In genomic region chr20:32004963-32005362, GRCh38 we compare ENCODE assay signal across 11 cellular contexts. TPM values are rescaled to one million over a fixed set of nuclear protein-coding genes. Genes with fewer than 3 reads are reported as not detected.
DNase-seq lines count a peak whose midpoint lies in the region; ATAC-seq and TF ChIP-seq lines count a peak whose summit lies in the region.
"Had no signal": no experiment of that assay in that cellular context is flagged by ENCODE, and none has a peak within 500 bp of the region (broad histone marks: within the 10 kb centered on the region; RNA-seq: fewer than 3 reads in every experiment).

No MANE protein-coding gene starts in this region.

- no peak overlapping the region for H3K4me3 ChIP-seq in foreskin fibroblast (ENCODE audit: low read depth in 1 of 2, low read length in 2 of 2)
- H3K4me3 ChIP-seq: pancreas had no signal

- peak; percentile 53 for DNase-seq in EH (ENCODE audit: low read depth)
- peak; percentile 31 for DNase-seq in HCEC 1CT
- peak; percentile 71 for DNase-seq in SK-MEL-5 (ENCODE audit: low read depth, low spot score)
- peak; percentile 14 to 53 for DNase-seq in foreskin fibroblast
- DNase-seq in activated CD4-positive, alpha-beta memory T cell treated with anti-CD3 and anti-CD28 coated beads, Interleukin-2, amount 10 ng/mL, durations not matched to agents 7 days and 5 days: no peak
- DNase-seq in WTC11 (ENCODE audit: low spot score): no peak
- no peak for DNase-seq in kidney tubule cell (ENCODE audit: low spot score)
- DNase-seq: immature natural killer cell, NCI-H146, pancreas had no signal

- in situ Hi-C loops in SK-MEL-5 (cut with HindIII; ENCODE audit: low pct_unique_long_range_greater_than_20kb, low sequenced_read_pairs): no loop called here

- no peak overlapping the region for H3K27ac Mint-ChIP-seq in activated CD4-positive, alpha-beta memory T cell treated with anti-CD3 and anti-CD28 coated beads, Interleukin-2, amount 10 ng/mL, durations not matched to agents 7 days and 5 days
- no peak overlapping the region for H3K27ac Mint-ChIP-seq in WTC11
- H3K27ac Mint-ChIP-seq: immature natural killer cell had no signal

- peaks cover 2% of the 10 kb centered on the region for H3K27me3 Mint-ChIP-seq in activated CD4-positive, alpha-beta memory T cell treated with anti-CD3 and anti-CD28 coated beads, Interleukin-2, amount 10 ng/mL, durations not matched to agents 7 days and 5 days
- H3K27me3 Mint-ChIP-seq in WTC11 (ENCODE audit: low read depth): peaks cover 4% of the 10 kb centered on the region; the same call in 1 of the 2 replicates

- CTCF ChIA-PET in activated CD4-positive, alpha-beta memory T cell treated with anti-CD3 and anti-CD28 coated beads, Interleukin-2, amount 10 ng/mL, durations not matched to agents 7 days and 5 days (lab: Charles Lee): interaction anchor here (1.1 kb wide), 1 partner anchor 13 kb away, joined by 4 read pairs; no protein-coding TSS in a partner anchor
- CTCF ChIA-PET in WTC11 (lab: Charles Lee): interaction anchor here (0.9 to 1.9 kb wide), 7 partner anchors 13 to 182 kb away, joined by 3 to 9 read pairs (median 4); partner anchors contain the start of gene PDRG1

- H3K36me3 Mint-ChIP-seq in activated CD4-positive, alpha-beta memory T cell treated with anti-CD3 and anti-CD28 coated beads, Interleukin-2, amount 10 ng/mL, durations not matched to agents 7 days and 5 days (ENCODE audit: low read depth): no peaks in the 10 kb centered on the region
- no peaks in the 10 kb centered on the region for H3K36me3 Mint-ChIP-seq in WTC11
- H3K36me3 Mint-ChIP-seq: immature natural killer cell had no signal

- no peak for TF ChIP-seq POLR2A in GM18505 (IDR thresholded peaks at IDR 0.05; ENCODE audit: borderline replicate concordance, extremely low read depth, insufficient read depth, insufficient read length)

- ATAC-seq in WTC11 (no peak), GM18505 (IDR thresholded peaks at IDR 0.05; ENCODE audit: unreplicated experiment) (no peak)
- ATAC-seq: pancreas had no signal

- no peaks in the 10 kb centered on the region for H3K9me3 Mint-ChIP-seq in activated CD4-positive, alpha-beta memory T cell treated with anti-CD3 and anti-CD28 coated beads, Interleukin-2, amount 10 ng/mL, durations not matched to agents 7 days and 5 days
- H3K9me3 Mint-ChIP-seq in WTC11: no peaks in the 10 kb centered on the region
- H3K9me3 Mint-ChIP-seq: immature natural killer cell had no signal

- POLR2A ChIA-PET in activated CD4-positive, alpha-beta memory T cell treated with anti-CD3 and anti-CD28 coated beads, Interleukin-2, amount 10 ng/mL, durations not matched to agents 7 days and 5 days (lab: Charles Lee): no interaction called here
- POLR2A ChIA-PET in WTC11 (lab: Charles Lee): interaction anchor here (0.7 kb wide), 1 partner anchor 57 kb away, joined by 3 read pairs; no protein-coding TSS in a partner anchor

- no peak overlapping the region for H3K4me3 Mint-ChIP-seq in activated CD4-positive, alpha-beta memory T cell treated with anti-CD3 and anti-CD28 coated beads, Interleukin-2, amount 10 ng/mL, durations not matched to agents 7 days and 5 days
- H3K4me3 Mint-ChIP-seq in WTC11: no peak overlapping the region
- H3K4me3 Mint-ChIP-seq: immature natural killer cell had no signal

- peaks cover 11% of the 10 kb centered on the region for H3K4me1 Mint-ChIP-seq in activated CD4-positive, alpha-beta memory T cell treated with anti-CD3 and anti-CD28 coated beads, Interleukin-2, amount 10 ng/mL, durations not matched to agents 7 days and 5 days
- H3K4me1 Mint-ChIP-seq in WTC11: peaks cover 28% of the 10 kb centered on the region
- H3K4me1 Mint-ChIP-seq: immature natural killer cell had no signal

- TF ChIP-seq CTCF in foreskin fibroblast (IDR thresholded peaks at IDR 0.05; ENCODE audit: low read depth, low read length): no peak
- TF ChIP-seq CTCF in WTC11 (IDR thresholded peaks at IDR 0.05): no peak

TF ChIP-seq in WTC11, 78 proteins besides CTCF, POLR2A, EP300 and RAD21 (continues in another document):
- TF ChIP-seq SP1 (CRISPR knock-in tag; conservative IDR thresholded peaks at IDR 0.05) (no peak), AR (CRISPR knock-in tag; IDR thresholded peaks at IDR 0.05) (no peak), ZBTB43 (CRISPR knock-in tag; IDR thresholded peaks at IDR 0.05) (no peak), ATF2 (CRISPR knock-in tag; IDR thresholded peaks at IDR 0.05; ENCODE audit: borderline replicate concordance, low read depth) (no peak), PREB (CRISPR knock-in tag; IDR thresholded peaks at IDR 0.05; ENCODE audit: borderline replicate concordance) (no peak), SOX15 (CRISPR knock-in tag; IDR thresholded peaks at IDR 0.05) (no peak)

RNA-seq across cellular contexts. Expression of gene CCM2L, which starts 5.3 kb away (rescaled TPM):
- 0.08 and 0.16 TPM in 2 replicates for total RNA-seq in SK-MEL-5 (2014; rRNA removed; shearing (Covaris generic))
- polyA plus RNA-seq in SK-MEL-5 (2015; cell fraction: cytosol; rRNA removed): 0.15 and 0.27 TPM in 2 replicates
- not detected in 2 replicates for polyA plus RNA-seq in SK-MEL-5 (2015; cell fraction: nucleus; rRNA removed)
- not detected for total RNA-seq in activated CD4-positive, alpha-beta memory T cell treated with anti-CD3 and anti-CD28 coated beads, Interleukin-2, amount 10 ng/mL, durations not matched to agents 7 days and 5 days
- total RNA-seq in WTC11 (2021): 7.8 to 10.9 TPM (median 9.1 TPM) in 3 replicates
- polyA plus RNA-seq: immature natural killer cell had no signal

RNA-seq across cellular contexts. Expression of gene XKR7, which starts 37.0 kb away (rescaled TPM):
- total RNA-seq in SK-MEL-5 (2014; rRNA removed; shearing (Covaris generic)): 0.03 and 0.11 TPM in 2 replicates
- not detected in 2 replicates for polyA plus RNA-seq in SK-MEL-5 (2015; cell fraction: cytosol; rRNA removed)
- not detected in 2 replicates for polyA plus RNA-seq in SK-MEL-5 (2015; cell fraction: nucleus; rRNA removed)
- total RNA-seq in activated CD4-positive, alpha-beta memory T cell treated with anti-CD3 and anti-CD28 coated beads, Interleukin-2, amount 10 ng/mL, durations not matched to agents 7 days and 5 days: not detected
- 2.3 to 2.6 TPM (median 2.5 TPM) in 3 replicates for total RNA-seq in WTC11 (2021)
- polyA plus RNA-seq: immature natural killer cell had no signal

RNA-seq across cellular contexts. Expression of gene HCK, which starts 47.1 kb away (rescaled TPM):
- not detected in 2 replicates for total RNA-seq in SK-MEL-5 (2014; rRNA removed; shearing (Covaris generic))
- not detected in 2 replicates for polyA plus RNA-seq in SK-MEL-5 (2015; cell fraction: cytosol; rRNA removed)
- not detected in 2 replicates for polyA plus RNA-seq in SK-MEL-5 (2015; cell fraction: nucleus; rRNA removed)
- total RNA-seq in activated CD4-positive, alpha-beta memory T cell treated with anti-CD3 and anti-CD28 coated beads, Interleukin-2, amount 10 ng/mL, durations not matched to agents 7 days and 5 days: under 1 TPM; 0.10 to 0.35 TPM
- total RNA-seq in WTC11 (2021): 1.2 to 1.4 TPM (median 1.3 TPM) in 3 replicates

RNA-seq across cellular contexts. Expression of gene PDRG1, which starts 53.1 kb away (rescaled TPM):
- 12.2 and 13.9 TPM in 2 replicates for total RNA-seq in SK-MEL-5 (2014; rRNA removed; shearing (Covaris generic))
- 25.7 and 27.7 TPM in 2 replicates for polyA plus RNA-seq in SK-MEL-5 (2015; cell fraction: cytosol; rRNA removed)
- 10.8 and 17.5 TPM in 2 replicates for polyA plus RNA-seq in SK-MEL-5 (2015; cell fraction: nucleus; rRNA removed)
- 10 to 100 TPM; 10.8 TPM for total RNA-seq in activated CD4-positive, alpha-beta memory T cell treated with anti-CD3 and anti-CD28 coated beads, Interleukin-2, amount 10 ng/mL, durations not matched to agents 7 days and 5 days
- total RNA-seq in WTC11 (2021): 16.0 to 17.6 TPM (median 17.2 TPM) in 3 replicates

Comparison
In these comparisons a context has a peak if more than half of its experiments do, and no peak if none do; other contexts are left out.
1. DNase-seq: peak in EH (single experiment), HCEC 1CT (single experiment), SK-MEL-5 (single experiment) and foreskin fibroblast (2 of 2); none in activated CD4-positive, alpha-beta memory T cell treated with anti-CD3 and anti-CD28 coated beads, Interleukin-2, amount 10 ng/mL, durations not matched to agents 7 days and 5 days (single experiment), WTC11 (single experiment) and kidney tubule cell (single experiment).